Comparison of ENCODE assay signal across 11 cellular contexts in the genomic region with DNA sequence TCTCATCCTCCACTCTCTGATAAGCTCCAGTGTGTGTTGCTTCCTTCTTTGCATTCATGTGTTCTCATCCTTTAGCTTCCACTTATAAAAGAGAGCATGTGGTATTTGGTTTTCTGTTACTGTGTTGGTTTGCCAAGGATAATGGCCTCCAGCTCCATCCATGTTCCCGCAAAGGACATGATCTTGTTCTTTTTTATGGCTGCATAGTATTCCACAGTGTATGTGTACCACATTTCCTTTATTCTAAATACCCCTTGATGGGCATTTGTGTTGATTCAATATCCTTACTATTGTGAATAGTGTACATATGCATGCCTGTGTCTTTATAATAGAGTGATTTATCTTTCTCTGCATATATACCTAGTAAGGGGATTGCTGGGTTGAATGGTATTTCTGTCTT.
"Had no signal": no experiment of that assay in that cellular context is flagged by ENCODE, and none has a peak within 500 bp of the region (broad histone marks: within the 10 kb centered on the region; RNA-seq: fewer than 3 reads in every experiment).

No MANE protein-coding gene starts in this region.

- H3K9me3 ChIP-seq: HAP-1 had no signal

- DNase-seq: GM23248, GOT3, H7, H9, HCEC 1CT, HFFc6 had no signal

- FAIRE-seq: H1, H54 had no signal

- ATAC-seq: GM23338, HCT116 had no signal

- H3K27ac ChIP-seq: GM23248 had no signal

- H3K9ac ChIP-seq: GM23248 had no signal

- H2AFZ ChIP-seq: GM23338 had no signal

- H3K36me3 ChIP-seq: HAP-1 had no signal

- H3K4me2 ChIP-seq: GM23338 had no signal

- H3K4me1 ChIP-seq: HAP-1 had no signal

- H3K4me3 ChIP-seq: GM23248, GM23338, HAP-1 had no signal
